34 cellular contexts compared by ENCODE assay signal in the genomic region with DNA sequence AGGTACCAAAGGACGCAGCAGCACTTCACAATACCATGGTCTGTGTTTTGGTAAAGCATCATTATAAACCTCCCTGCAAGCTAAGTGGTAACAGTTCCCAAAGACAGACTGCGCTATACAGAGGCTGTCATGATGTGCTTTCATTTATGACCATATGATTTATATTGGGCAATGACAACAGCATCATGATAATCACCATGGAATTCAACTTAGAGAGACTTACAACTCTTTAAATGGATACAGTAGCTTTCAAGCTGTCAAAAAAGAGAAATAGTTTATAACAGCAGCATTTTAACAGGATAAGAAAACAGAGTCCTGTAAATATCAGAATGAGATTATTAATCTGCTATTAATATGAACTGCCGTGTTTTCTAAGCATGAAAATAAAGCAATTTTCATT.
DNase-seq lines count a peak whose midpoint lies in the region; ATAC-seq and TF ChIP-seq lines count a peak whose summit lies in the region.
"Had no signal": no experiment of that assay in that cellular context is flagged by ENCODE, and none has a peak within 500 bp of the region (broad histone marks: within the 10 kb centered on the region; RNA-seq: fewer than 3 reads in every experiment).

No MANE protein-coding gene starts in this region.

- WGBS in SK-N-SH (ENCODE audit: low lambda C conversion rate): 27% methylated on average over 3 of the region's 3 CpGs

- no peak overlapping the region for H3K27ac Mint-ChIP-seq in mesothelial cell of epicardium
- no peak overlapping the region for H3K27ac Mint-ChIP-seq in CD8-positive, alpha-beta memory T cell
- H3K27ac Mint-ChIP-seq: B cell; CD14-positive monocyte; CD4-positive, alpha-beta memory T cell; CD4-positive, alpha-beta T cell; CD4-positive, CD25-positive, alpha-beta regulatory T cell; CD8-positive, alpha-beta T cell had no signal

- ATAC-seq in SK-N-SH treated with all-trans-retinoic acid at 6 μM for 48 hours: no peak
- ATAC-seq: A549; CD8-positive, alpha-beta T cell had no signal

- H3K27ac ChIP-seq in SK-N-SH (ENCODE audit: low read depth in 2 of 2, low read length in 1 of 2) (no peak overlapping the region), neural cell (ENCODE audit: low read length) (no peak overlapping the region)
- H3K27ac ChIP-seq in CD8-positive, alpha-beta memory T cell (ENCODE audit: low read depth, low read length): no peak overlapping the region
- H3K27ac ChIP-seq: 22Rv1; A549; BLaER1; BLaER1 treated with 17β-estradiol and CSF1 and Interleukin-3, amounts not matched to agents 10 nM and 100 nM; C4-2B had no signal

- CTCF ChIA-PET in SK-N-SH (lab: Yijun Ruan, JAX): interaction anchor here (0.5 to 0.6 kb wide), 2 partner anchors 33 to 69 kb away, joined by 3 to 4 read pairs; no protein-coding TSS in a partner anchor
- CTCF ChIA-PET in CD8-positive, alpha-beta memory T cell (lab: Charles Lee): no interaction called here

- no peaks in the 10 kb centered on the region for H3K36me3 Mint-ChIP-seq in mesothelial cell of epicardium
- no peaks in the 10 kb centered on the region for H3K36me3 Mint-ChIP-seq in CD8-positive, alpha-beta memory T cell
- H3K36me3 Mint-ChIP-seq: CD14-positive monocyte; CD4-positive, alpha-beta memory T cell; CD4-positive, CD25-positive, alpha-beta regulatory T cell; CD8-positive, alpha-beta T cell had no signal

- no peaks in the 10 kb centered on the region for H3F3A ChIP-seq in SK-N-SH (replicated peaks; ENCODE audit: insufficient read depth)
- no peaks in the 10 kb centered on the region for H3F3A ChIP-seq in neural cell (ENCODE audit: insufficient read depth, low read length, poor library complexity, severe bottlenecking)

- POLR2A ChIA-PET in SK-N-SH (lab: Yijun Ruan, JAX): no interaction called here
- POLR2A ChIA-PET in CD8-positive, alpha-beta memory T cell (lab: Charles Lee): no interaction called here

- no peaks in the 10 kb centered on the region for H3K27me3 ChIP-seq in SK-N-SH (ENCODE audit: insufficient read depth)
- no peaks in the 10 kb centered on the region for H3K27me3 ChIP-seq in neural cell (ENCODE audit: insufficient read depth, low read depth, low read length)
- H3K27me3 ChIP-seq in CD8-positive, alpha-beta memory T cell (ENCODE audit: insufficient read depth, low read length, poor library complexity, severe bottlenecking): no peaks in the 10 kb centered on the region
- H3K27me3 ChIP-seq: BE2C; BLaER1; BLaER1 treated with 17β-estradiol and CSF1 and Interleukin-3, amounts not matched to agents 10 nM and 100 nM had no signal

- H3K4me1 ChIP-seq in SK-N-SH (ENCODE audit: control insufficient read depth in 1 of 2, insufficient read depth in 2 of 2, low read depth in 1 of 2, low read length in 1 of 2): peaks cover 0 to 7% of the 10 kb centered on the region in 2 experiments; a peak in 2 of 4 replicates
- no peaks in the 10 kb centered on the region for H3K4me1 ChIP-seq in CD8-positive, alpha-beta memory T cell (ENCODE audit: insufficient read depth, low read length)
- H3K4me1 ChIP-seq: A549, Caco-2 had no signal

- TF ChIP-seq CTCF in SK-N-SH (IDR thresholded peaks at IDR 0.05) (no peak), neural cell (IDR thresholded peaks at IDR 0.05; ENCODE audit: poor library complexity, severe bottlenecking) (no peak), mesothelial cell of epicardium (IDR thresholded peaks at IDR 0.05; ENCODE audit: unreplicated experiment) (no peak)

- H3K79me2 ChIP-seq in SK-N-SH (ENCODE audit: insufficient read depth) (no peaks in the 10 kb centered on the region), neural cell (replicated peaks; ENCODE audit: insufficient read depth, low read length) (no peaks in the 10 kb centered on the region)

- H3K9ac ChIP-seq in SK-N-SH (no peak overlapping the region), neural cell (ENCODE audit: low read length) (no peak overlapping the region)
- H3K9ac ChIP-seq: BLaER1; BLaER1 treated with 17β-estradiol and CSF1 and Interleukin-3, amounts not matched to agents 10 nM and 100 nM had no signal

- no peak for DNase-seq in SK-N-SH
- DNase-seq in SK-N-DZ (ENCODE audit: low spot score): peak; percentile 23
- DNase-seq in left kidney (ENCODE audit: low read depth, low spot score): peak; percentile 9
- no peak for DNase-seq in DMS114 treated with DMSO at 0.1 percent for 48 hours (lab: John Stamatoyannopoulos, UW; ENCODE audit: unreplicated experiment)
- no peak for DNase-seq in mesothelial cell of epicardium (ENCODE audit: low spot score in 2 of 2, unreplicated experiment in 2 of 2)
- DNase-seq in CD8-positive, alpha-beta memory T cell: no peak
- DNase-seq: 8988T; ACHN; AML-193; BE2C; C1 segment of cervical spinal cord; Caco-2; Calu3; CD4-positive, alpha-beta memory T cell; CD4-positive, alpha-beta T cell; CD4-positive, CD25-positive, alpha-beta regulatory T cell; CD8-positive, alpha-beta T cell; COR-L47; DMS 273 treated with DMSO at 0.1 percent for 48 hours; DMS153; DMS53; DMS79; DMS79 treated with DMSO at 0.1 percent for 48 hours; DND-41; EL had no signal

- TF ChIP-seq RAD21 in SK-N-SH (IDR thresholded peaks at IDR 0.05; ENCODE audit: low read length) (no peak), neural cell (conservative IDR thresholded peaks at IDR 0.05) (no peak)

- H3K4me2 ChIP-seq in SK-N-SH (no peak overlapping the region), neural cell (ENCODE audit: low read length) (no peak overlapping the region)
- H3K4me2 ChIP-seq: A549; BLaER1; BLaER1 treated with 17β-estradiol and CSF1 and Interleukin-3, amounts not matched to agents 10 nM and 100 nM had no signal

- H4K20me1 ChIP-seq in SK-N-SH (ENCODE audit: insufficient read depth) (no peaks in the 10 kb centered on the region), neural cell (ENCODE audit: insufficient read depth) (no peaks in the 10 kb centered on the region)
- H4K20me1 ChIP-seq: BLaER1; BLaER1 treated with 17β-estradiol and CSF1 and Interleukin-3, amounts not matched to agents 10 nM and 100 nM had no signal

- no peak overlapping the region for H3K4me3 Mint-ChIP-seq in mesothelial cell of epicardium
- H3K4me3 Mint-ChIP-seq in CD8-positive, alpha-beta memory T cell: no peak overlapping the region
- H3K4me3 Mint-ChIP-seq: B cell; CD14-positive monocyte; CD4-positive, alpha-beta memory T cell; CD4-positive, alpha-beta T cell; CD4-positive, CD25-positive, alpha-beta regulatory T cell; CD8-positive, alpha-beta T cell had no signal

- no peak overlapping the region for H3K4me3 ChIP-seq in SK-N-SH (ENCODE audit: low read depth in 2 of 2, low read length in 1 of 2)
- H3K4me3 ChIP-seq in neural cell (ENCODE audit: low read length): no peak overlapping the region
- H3K4me3 ChIP-seq in CD8-positive, alpha-beta memory T cell (ENCODE audit: low read length): no peak overlapping the region
- H3K4me3 ChIP-seq: A549; BLaER1; BLaER1 treated with 17β-estradiol and CSF1 and Interleukin-3, amounts not matched to agents 10 nM and 100 nM had no signal

- no peak overlapping the region for H2AFZ ChIP-seq in SK-N-SH (ENCODE audit: low read depth)
- no peak overlapping the region for H2AFZ ChIP-seq in neural cell (ENCODE audit: low read depth, low read length)

- no peaks in the 10 kb centered on the region for H3K9me3 ChIP-seq in SK-N-SH
- no peaks in the 10 kb centered on the region for H3K9me3 ChIP-seq in neural cell (ENCODE audit: low read length)
- H3K9me3 ChIP-seq in CD8-positive, alpha-beta memory T cell (ENCODE audit: low read length): no peaks in the 10 kb centered on the region
- H3K9me3 ChIP-seq: A549; BE2C; BLaER1; BLaER1 treated with 17β-estradiol and CSF1 and Interleukin-3, amounts not matched to agents 10 nM and 100 nM; Caco-2 had no signal

- H3K27me3 Mint-ChIP-seq in mesothelial cell of epicardium (ENCODE audit: low read depth): peaks cover 3% of the 10 kb centered on the region
- no peaks in the 10 kb centered on the region for H3K27me3 Mint-ChIP-seq in CD8-positive, alpha-beta memory T cell
- H3K27me3 Mint-ChIP-seq: B cell; CD4-positive, alpha-beta memory T cell; CD4-positive, alpha-beta T cell; CD4-positive, CD25-positive, alpha-beta regulatory T cell had no signal

- no peak for TF ChIP-seq EP300 in SK-N-SH (IDR thresholded peaks at IDR 0.05; ENCODE audit: borderline replicate concordance in 1 of 2, low read depth in 1 of 2, low read length in 1 of 2)
- TF ChIP-seq EP300 in neural cell (conservative IDR thresholded peaks at IDR 0.05; ENCODE audit: poor library complexity, severe bottlenecking): peak; percentile 46

- H3K9me2 ChIP-seq in SK-N-SH (no peaks in the 10 kb centered on the region), neural cell (ENCODE audit: insufficient read depth, low read length) (peaks cover 3% of the 10 kb centered on the region)

- H3K4me1 Mint-ChIP-seq in mesothelial cell of epicardium: no peaks in the 10 kb centered on the region
- H3K4me1 Mint-ChIP-seq in CD8-positive, alpha-beta memory T cell: no peaks in the 10 kb centered on the region
- H3K4me1 Mint-ChIP-seq: B cell; CD14-positive monocyte; CD4-positive, alpha-beta memory T cell; CD4-positive, CD25-positive, alpha-beta regulatory T cell had no signal

- no peaks in the 10 kb centered on the region for H3K9me3 Mint-ChIP-seq in mesothelial cell of epicardium
- peaks cover 0 to 10% (median 4%) of the 10 kb centered on the region in 5 donors for H3K9me3 Mint-ChIP-seq in CD8-positive, alpha-beta memory T cell

- H3K36me3 ChIP-seq in SK-N-SH (replicated peaks in 1 of 2; ENCODE audit: control insufficient read depth in 1 of 2, insufficient read depth in 2 of 2, low read length in 1 of 2) (no peaks in the 10 kb centered on the region), neural cell (ENCODE audit: insufficient read depth, low read length) (no peaks in the 10 kb centered on the region)
- no peaks in the 10 kb centered on the region for H3K36me3 ChIP-seq in CD8-positive, alpha-beta memory T cell (ENCODE audit: insufficient read depth, low read length)
- H3K36me3 ChIP-seq: BE2C; BLaER1; BLaER1 treated with 17β-estradiol and CSF1 and Interleukin-3, amounts not matched to agents 10 nM and 100 nM had no signal

TF ChIP-seq in SK-N-SH treated with all-trans-retinoic acid at 6 μM for 48 hours, 23 proteins besides CTCF, POLR2A, EP300 and RAD21 (continues in another document):
- no peak for TF ChIP-seq RARB (CRISPR knock-in tag; IDR thresholded peaks at IDR 0.05)
- peak; percentile 90; the same call in 1 of the 2 replicates for TF ChIP-seq ESRRG (CRISPR knock-in tag; IDR thresholded peaks at IDR 0.05)
- TF ChIP-seq SNAI2 (CRISPR knock-in tag; IDR thresholded peaks at IDR 0.05): no peak

TF ChIP-seq in SK-N-SH, 30 proteins besides CTCF, POLR2A, EP300 and RAD21 (continues in another document):
- TF ChIP-seq FOSL2 (IDR thresholded peaks at IDR 0.05; ENCODE audit: borderline replicate concordance, low read depth): no peak

TF ChIP-seq in neural cell, 6 proteins besides CTCF, POLR2A, EP300 and RAD21 (continues in another document):
- TF ChIP-seq POLR2AphosphoS5 (IDR thresholded peaks at IDR 0.05): peak; percentile 40

Comparison
In these comparisons a context has a peak if more than half of its experiments do, and no peak if none do; other contexts are left out.
1. DNase-seq: peak in SK-N-DZ (single experiment) and left kidney (single experiment); none in SK-N-SH (single experiment), DMS114 treated with DMSO at 0.1 percent for 48 hours (single experiment), mesothelial cell of epicardium (0 of 2) and CD8-positive, alpha-beta memory T cell (0 of 5).